Comparison of ENCODE assay signal across 12 cellular contexts in genomic region chr13:76993473-76993872, GRCh38. TPM values are rescaled to one million over a fixed set of nuclear protein-coding genes. Genes with fewer than 3 reads are reported as not detected.
DNase-seq lines count a peak whose midpoint lies in the region; ATAC-seq and TF ChIP-seq lines count a peak whose summit lies in the region.
"Had no signal": no experiment of that assay in that cellular context is flagged by ENCODE, and none has a peak within 500 bp of the region (broad histone marks: within the 10 kb centered on the region; RNA-seq: fewer than 3 reads in every experiment).

No MANE protein-coding gene starts in this region.

- no TSS peak for BruUV-seq in PC-3 (replicated peaks; lab: Mats Ljungman, UMichigan)

- POLR2A ChIA-PET in PC-3 (lab: Charles Lee; ENCODE audit: unreplicated experiment) = no interaction called here

- no peaks in the 10 kb centered on the region for H3F3A ChIP-seq in PC-3 (ENCODE audit: low read length, unreplicated experiment)

- CTCF ChIA-PET in PC-3 (lab: Charles Lee) = no interaction called here

- no peak overlapping the region for H3K27ac Mint-ChIP-seq in endothelial cell (ENCODE audit: unreplicated experiment)

- H3K9ac ChIP-seq in PC-3 (ENCODE audit: low read length) (0 out of 2 replicates have a peak overlapping the region, but pooled peaks have one; percentile 83), colonic mucosa (ENCODE audit: low read depth in 2 of 2, low read length in 2 of 2) (no peak overlapping the region)

- WGBS in psoas muscle, 3 donors = 82 to 88% (median 87%) methylated on average over 5 of the region's 5 CpGs

- H3K4me3 ChIP-seq in GM06990 (replicated peaks; ENCODE audit: low read depth, low read length) (peak overlapping the region; percentile 96; the same call in 1 of the 2 replicates), PC-3 (ENCODE audit: low read length) (peak overlapping the region; percentile 90), psoas muscle (peak overlapping the region; percentile 86), colonic mucosa (no peak overlapping the region)

- peaks cover 26% of the 10 kb centered on the region for H3K4me1 ChIP-seq in PC-3 (ENCODE audit: insufficient read depth, low read length)
- peaks cover 11% of the 10 kb centered on the region for H3K4me1 ChIP-seq in psoas muscle
- no peaks in the 10 kb centered on the region for H3K4me1 ChIP-seq in colonic mucosa

- no peak overlapping the region for H2AFZ ChIP-seq in PC-3 (ENCODE audit: low read length)

- H3K36me3 ChIP-seq in GM06990 (ENCODE audit: control insufficient read depth, insufficient read depth, low read length) (no peaks in the 10 kb centered on the region; the same call in none of the 2 replicates), PC-3 (ENCODE audit: low read depth, low read length) (no peaks in the 10 kb centered on the region; the same call in 1 of the 2 replicates), psoas muscle (ENCODE audit: insufficient read depth in 1 of 2, low read depth in 1 of 2) (peaks cover 3 to 34% of the 10 kb centered on the region in 2 donors), colonic mucosa (no peaks in the 10 kb centered on the region)

- H3K79me2 ChIP-seq in PC-3 (ENCODE audit: low read length) = peaks cover 18% of the 10 kb centered on the region

- DNase-seq in GM06990 (ENCODE audit: extremely low read depth, insufficient read length) (no peak), PC-3 (no peak), endothelial cell (ENCODE audit: low spot score) (no peak), psoas muscle (no peak), NCI-H510A treated with DMSO at 0.1 percent for 48 hours (lab: John Stamatoyannopoulos, UW) (no peak), colonic mucosa (no peak), C1 segment of cervical spinal cord (lab: John Stamatoyannopoulos, UW) (no peak)
- DNase-seq: NCI-H774, right cardiac atrium had no signal

- peaks cover 12% of the 10 kb centered on the region for H3K4me1 Mint-ChIP-seq in endothelial cell (ENCODE audit: unreplicated experiment)

- no peaks in the 10 kb centered on the region for H3K27me3 Mint-ChIP-seq in endothelial cell (ENCODE audit: unreplicated experiment)

- H3K36me3 Mint-ChIP-seq in endothelial cell (ENCODE audit: low read depth, unreplicated experiment) = no peaks in the 10 kb centered on the region

- H3K27me3 ChIP-seq in GM06990 (replicated peaks; ENCODE audit: control insufficient read depth, insufficient read depth, low read length) (no peaks in the 10 kb centered on the region), PC-3 (ENCODE audit: low read length) (no peaks in the 10 kb centered on the region), psoas muscle (ENCODE audit: insufficient read depth in 3 of 3, low read length in 2 of 3) (no peaks in the 10 kb centered on the region), colonic mucosa (no peaks in the 10 kb centered on the region)

- TF ChIP-seq CTCF in GM06990 (IDR thresholded peaks at IDR 0.05; ENCODE audit: insufficient read depth, low read length, poor library complexity, severe bottlenecking) (no peak), PC-3 (conservative IDR thresholded peaks at IDR 0.05; ENCODE audit: low read depth, low read length) (no peak), endothelial cell (IDR thresholded peaks at IDR 0.05; ENCODE audit: unreplicated experiment) (no peak), psoas muscle (IDR thresholded peaks at IDR 0.05) (no peak), colonic mucosa (IDR thresholded peaks at IDR 0.05) (no peak)

- H3K9me3 ChIP-seq in PC-3 (ENCODE audit: low read length) = no peaks in the 10 kb centered on the region
- H3K9me3 ChIP-seq in psoas muscle = no peaks in the 10 kb centered on the region
- no peaks in the 10 kb centered on the region for H3K9me3 ChIP-seq in colonic mucosa

- intact Hi-C loops in PC-3 (cut with micrococcal nuclease) (no loop called here), psoas muscle (cut with DNase I) (loop anchor here in 1 of 2 donors (5.0 kb wide), 1 partner anchor 34 kb away; the partner anchor contains the start of gene FBXL3), colonic mucosa (cut with DNase I) (loop anchor here (5.0 kb wide), 1 partner anchor 34 kb away; the partner anchor contains the start of gene FBXL3)

- no peaks in the 10 kb centered on the region for H3K9me3 Mint-ChIP-seq in endothelial cell (ENCODE audit: unreplicated experiment)

- ATAC-seq in PC-3 (no peak), psoas muscle (no peak)
- ATAC-seq: right cardiac atrium had no signal

- H3K4me3 Mint-ChIP-seq in endothelial cell (ENCODE audit: unreplicated experiment) = peak overlapping the region; percentile 96

- no peaks in the 10 kb centered on the region for H4K20me1 ChIP-seq in PC-3 (ENCODE audit: low read length)

- H3K9me2 ChIP-seq in PC-3 (replicated peaks; ENCODE audit: low read length) = no peaks in the 10 kb centered on the region

- peak overlapping the region; percentile 98 for H3K4me2 ChIP-seq in PC-3 (ENCODE audit: low read length)

- H3K27ac ChIP-seq in PC-3 (ENCODE audit: low read length) = no peak overlapping the region
- H3K27ac ChIP-seq in psoas muscle = peak overlapping the region; percentile 91
- no peak overlapping the region for H3K27ac ChIP-seq in colonic mucosa

RNA-seq across cellular contexts. Expression of gene CLN5, which starts 1.6 kb away (rescaled TPM):
- total RNA-seq in PC-3 (2014; rRNA removed) (6.6 and 7.7 TPM in 2 replicates), endothelial cell (ENCODE audit: unreplicated experiment) (10.9 TPM), psoas muscle (1 to 10 TPM; 5.8 to 9.5 (median 8.9) TPM), colonic mucosa (10 to 100 TPM; 21.8 to 26.5 TPM)
- 10 to 100 TPM in 1 of 3 donors, 1 to 10 TPM in 2; 4.9 to 10.6 (median 8.0) TPM for polyA plus RNA-seq in psoas muscle

RNA-seq across cellular contexts. Expression of gene FBXL3, which starts 33.5 kb away (rescaled TPM):
- 39.1 and 41.1 TPM in 2 replicates for total RNA-seq in PC-3 (2014; rRNA removed)
- 27.5 TPM for total RNA-seq in endothelial cell (ENCODE audit: unreplicated experiment)
- 10 to 100 TPM; 23.5 to 40.4 (median 24.4) TPM for total RNA-seq in psoas muscle
- 10 to 100 TPM; 12.5 to 41.3 (median 25.1) TPM for polyA plus RNA-seq in psoas muscle
- 10 to 100 TPM; 27.9 to 52.9 TPM for total RNA-seq in colonic mucosa

RNA-seq across cellular contexts. Expression of gene ACOD1, which starts 45.2 kb away (rescaled TPM):
- total RNA-seq in PC-3 (2014; rRNA removed) = not detected in 2 replicates
- not detected for total RNA-seq in endothelial cell (ENCODE audit: unreplicated experiment)
- total RNA-seq in psoas muscle = not detected
- polyA plus RNA-seq in psoas muscle = not detected
- not detected for total RNA-seq in colonic mucosa
- total RNA-seq: bronchial epithelial cell, G401, LHCN-M2, right cardiac atrium had no signal
- polyA plus RNA-seq: right cardiac atrium had no signal
